ENCODE assay signal across 6 cellular contexts in the genomic region with DNA sequence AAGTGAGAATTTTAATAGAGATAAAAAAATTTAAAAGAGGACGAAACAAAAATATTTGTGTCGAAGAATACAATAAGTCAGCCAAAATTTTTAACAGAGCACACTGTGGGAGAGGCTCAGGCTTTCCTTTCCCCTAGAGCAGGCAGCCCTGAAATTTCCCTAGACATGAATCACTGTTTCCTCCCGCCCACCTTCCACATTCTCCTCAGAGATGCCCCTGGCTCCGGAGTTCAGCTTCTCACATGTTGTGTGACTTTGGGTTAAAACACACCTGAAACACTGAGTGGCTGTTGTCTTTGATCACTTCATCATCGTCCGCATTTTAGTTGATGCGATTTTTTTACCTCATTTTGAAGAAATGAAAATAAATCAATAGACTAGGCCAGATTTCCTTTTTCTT.
DNase-seq lines count a peak whose midpoint lies in the region; ATAC-seq and TF ChIP-seq lines count a peak whose summit lies in the region.
"Not testable (repeated sequence)": the region's sequence is repeated elsewhere in the genome, so short reads cannot be mapped to it uniquely, and the experiment has no call there.

No MANE protein-coding gene starts in this region.

- peak; percentile 52 for DNase-seq in activated CD4-positive, alpha-beta T cell treated with anti-CD3 and anti-CD28 coated beads for 36 hours
- DNase-seq in activated CD8-positive, alpha-beta T cell treated with anti-CD3 and anti-CD28 coated beads for 36 hours: peak; percentile 40
- peak in 1 of 2 donors; percentile 15 for DNase-seq in activated T-cell treated with anti-CD3 and anti-CD28 coated beads, Interleukin-2, amount 50 U/mL, for 72 hours
- not testable (repeated sequence) for DNase-seq in activated naive CD8-positive, alpha-beta T cell treated with anti-CD3 and anti-CD28 coated beads, Interleukin-2, amount 50 U/mL, for 24 hours; stimulated activated naive CD8-positive, alpha-beta T cell treated with anti-CD3 and anti-CD28 coated beads, Interleukin-15, Interleukin-2, amounts not matched to agents 100 U/mL and 50 U/mL, for 24 hours

- CTCF ChIA-PET in activated CD4-positive, alpha-beta T cell treated with anti-CD3 and anti-CD28 coated beads for 36 hours (lab: Charles Lee): interaction anchor here (1.4 to 1.6 kb wide), 2 partner anchors 31 to 120 kb away, joined by 4 read pairs; no protein-coding TSS in a partner anchor
- CTCF ChIA-PET in activated CD8-positive, alpha-beta T cell treated with anti-CD3 and anti-CD28 coated beads for 36 hours (lab: Charles Lee): interaction anchor here (0.9 to 4.6 kb wide), 6 partner anchors 9 to 49 kb away, joined by 3 to 22 read pairs (median 6); no protein-coding TSS in a partner anchor

- peak; percentile 82 for ATAC-seq in activated CD4-positive, alpha-beta T cell treated with anti-CD3 and anti-CD28 coated beads for 36 hours
- peak; percentile 72 for ATAC-seq in activated CD8-positive, alpha-beta T cell treated with anti-CD3 and anti-CD28 coated beads for 36 hours
- ATAC-seq in activated T-cell treated with anti-CD3 and anti-CD28 coated beads, Interleukin-2, amount 50 U/mL, for 72 hours (replicated peaks in 1 of 2): peak; percentile 73 to 77
- peak; percentile 64 for ATAC-seq in activated naive CD8-positive, alpha-beta T cell treated with anti-CD3 and anti-CD28 coated beads, Interleukin-2, amount 50 U/mL, for 24 hours
- peak; percentile 46 for ATAC-seq in stimulated activated naive CD8-positive, alpha-beta T cell treated with anti-CD3 and anti-CD28 coated beads, Interleukin-15, Interleukin-2, amounts not matched to agents 100 U/mL and 50 U/mL, for 24 hours

- H3K36me3 Mint-ChIP-seq in activated CD4-positive, alpha-beta T cell treated with anti-CD3 and anti-CD28 coated beads for 36 hours (ENCODE audit: low read depth); activated CD8-positive, alpha-beta T cell treated with anti-CD3 and anti-CD28 coated beads for 36 hours (ENCODE audit: low read depth); activated T-cell treated with anti-CD3 and anti-CD28 coated beads, Interleukin-2, amount 50 U/mL, for 72 hours (ENCODE audit: insufficient read depth in 2 of 2); activated naive CD4-positive, alpha-beta T cell treated with anti-CD3 and anti-CD28 coated beads, Interleukin-2, amount 50 U/mL, for 24 hours; activated naive CD8-positive, alpha-beta T cell treated with anti-CD3 and anti-CD28 coated beads, Interleukin-2, amount 50 U/mL, for 24 hours (ENCODE audit: low read depth): not testable (repeated sequence)

- H3K4me1 Mint-ChIP-seq in activated CD4-positive, alpha-beta T cell treated with anti-CD3 and anti-CD28 coated beads for 36 hours: peaks cover 15% of the 10 kb centered on the region
- H3K4me1 Mint-ChIP-seq in activated CD8-positive, alpha-beta T cell treated with anti-CD3 and anti-CD28 coated beads for 36 hours (ENCODE audit: low read depth): peaks cover 21% of the 10 kb centered on the region
- H3K4me1 Mint-ChIP-seq in activated T-cell treated with anti-CD3 and anti-CD28 coated beads, Interleukin-2, amount 50 U/mL, for 72 hours (ENCODE audit: low read depth): peaks cover 14% of the 10 kb centered on the region
- peaks cover 11% of the 10 kb centered on the region for H3K4me1 Mint-ChIP-seq in activated naive CD4-positive, alpha-beta T cell treated with anti-CD3 and anti-CD28 coated beads, Interleukin-2, amount 50 U/mL, for 24 hours
- peaks cover 12% of the 10 kb centered on the region for H3K4me1 Mint-ChIP-seq in activated naive CD8-positive, alpha-beta T cell treated with anti-CD3 and anti-CD28 coated beads, Interleukin-2, amount 50 U/mL, for 24 hours

- H3K27ac Mint-ChIP-seq in activated CD4-positive, alpha-beta T cell treated with anti-CD3 and anti-CD28 coated beads for 36 hours; activated CD8-positive, alpha-beta T cell treated with anti-CD3 and anti-CD28 coated beads for 36 hours; activated T-cell treated with anti-CD3 and anti-CD28 coated beads, Interleukin-2, amount 50 U/mL, for 72 hours; activated naive CD8-positive, alpha-beta T cell treated with anti-CD3 and anti-CD28 coated beads, Interleukin-2, amount 50 U/mL, for 24 hours: not testable (repeated sequence)
- peak overlapping the region; percentile 55 for H3K27ac Mint-ChIP-seq in activated naive CD4-positive, alpha-beta T cell treated with anti-CD3 and anti-CD28 coated beads, Interleukin-2, amount 50 U/mL, for 24 hours

- H3K4me3 Mint-ChIP-seq in activated CD4-positive, alpha-beta T cell treated with anti-CD3 and anti-CD28 coated beads for 36 hours; activated CD8-positive, alpha-beta T cell treated with anti-CD3 and anti-CD28 coated beads for 36 hours; activated naive CD4-positive, alpha-beta T cell treated with anti-CD3 and anti-CD28 coated beads, Interleukin-2, amount 50 U/mL, for 24 hours; activated naive CD8-positive, alpha-beta T cell treated with anti-CD3 and anti-CD28 coated beads, Interleukin-2, amount 50 U/mL, for 24 hours: not testable (repeated sequence)
- H3K4me3 Mint-ChIP-seq in activated T-cell treated with anti-CD3 and anti-CD28 coated beads, Interleukin-2, amount 50 U/mL, for 72 hours: peak overlapping the region; percentile 56 to 60

- H3K9me3 Mint-ChIP-seq in activated CD4-positive, alpha-beta T cell treated with anti-CD3 and anti-CD28 coated beads for 36 hours (ENCODE audit: low read depth); activated CD8-positive, alpha-beta T cell treated with anti-CD3 and anti-CD28 coated beads for 36 hours; activated T-cell treated with anti-CD3 and anti-CD28 coated beads, Interleukin-2, amount 50 U/mL, for 72 hours; activated naive CD4-positive, alpha-beta T cell treated with anti-CD3 and anti-CD28 coated beads, Interleukin-2, amount 50 U/mL, for 24 hours; activated naive CD8-positive, alpha-beta T cell treated with anti-CD3 and anti-CD28 coated beads, Interleukin-2, amount 50 U/mL, for 24 hours: not testable (repeated sequence)

- H3K27me3 Mint-ChIP-seq in activated CD4-positive, alpha-beta T cell treated with anti-CD3 and anti-CD28 coated beads for 36 hours; activated CD8-positive, alpha-beta T cell treated with anti-CD3 and anti-CD28 coated beads for 36 hours; activated T-cell treated with anti-CD3 and anti-CD28 coated beads, Interleukin-2, amount 50 U/mL, for 72 hours (ENCODE audit: low read depth); activated naive CD4-positive, alpha-beta T cell treated with anti-CD3 and anti-CD28 coated beads, Interleukin-2, amount 50 U/mL, for 24 hours; activated naive CD8-positive, alpha-beta T cell treated with anti-CD3 and anti-CD28 coated beads, Interleukin-2, amount 50 U/mL, for 24 hours: not testable (repeated sequence)

- POLR2A ChIA-PET in activated CD4-positive, alpha-beta T cell treated with anti-CD3 and anti-CD28 coated beads for 36 hours (lab: Charles Lee); activated CD8-positive, alpha-beta T cell treated with anti-CD3 and anti-CD28 coated beads for 36 hours (lab: Charles Lee): not testable (repeated sequence)

- intact Hi-C loops in activated CD4-positive, alpha-beta T cell treated with anti-CD3 and anti-CD28 coated beads for 36 hours (cut with DNase I, micrococcal nuclease): loop anchor here in 1 of 2 experiments (5.0 kb wide), 1 partner anchor 67 kb away; no protein-coding TSS in a partner anchor
- intact Hi-C loops in activated CD8-positive, alpha-beta T cell treated with anti-CD3 and anti-CD28 coated beads for 36 hours (cut with micrococcal nuclease): not testable (repeated sequence)

- not testable (repeated sequence) for TF ChIP-seq CTCF in activated CD8-positive, alpha-beta T cell treated with anti-CD3 and anti-CD28 coated beads for 36 hours (IDR thresholded peaks at IDR 0.05)
